In the genomic region with DNA sequence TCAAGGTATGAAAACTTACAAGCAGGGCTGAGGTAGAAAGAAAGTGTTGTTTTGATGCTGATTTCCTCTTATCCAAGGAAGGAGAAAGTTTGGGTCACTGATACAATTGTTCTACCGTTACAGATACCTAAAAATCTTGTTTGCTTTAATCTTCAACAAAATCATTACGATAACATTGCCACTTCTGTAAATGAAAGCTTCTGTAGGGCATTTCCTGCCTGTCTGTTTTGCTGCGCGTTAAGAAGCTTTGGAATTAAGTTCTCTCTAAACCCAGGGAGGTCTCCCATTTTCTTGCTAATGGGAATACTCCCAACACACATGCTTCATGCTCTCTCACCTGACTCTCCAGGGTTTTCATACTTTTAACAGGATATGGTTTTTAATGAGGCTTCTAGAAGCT, we compare ENCODE assay signal across 12 cellular contexts.
A peak's percentile ranks its signal among the peaks of the same experiment; 100 is the strongest.
DNase-seq lines count a peak whose midpoint lies in the region; ATAC-seq and TF ChIP-seq lines count a peak whose summit lies in the region.
"Had no signal": no experiment of that assay in that cellular context is flagged by ENCODE, and none has a peak within 500 bp of the region (broad histone marks: within the 10 kb centered on the region; RNA-seq: fewer than 3 reads in every experiment).

No MANE protein-coding gene starts in this region.

- H2BK15ac ChIP-seq in IMR-90 (ENCODE audit: low read depth, low read length) = 0 out of 3 replicates have a peak overlapping the region, but pooled peaks have one; percentile 25

- H3K18ac ChIP-seq in IMR-90 (ENCODE audit: low read depth, low read length) = peak overlapping the region; percentile 16; the same call in 1 of the 2 replicates

- no peak for DNase-seq in SK-N-SH
- no peak for DNase-seq in IMR-90
- peak; percentile 32 for DNase-seq in dermis blood vessel endothelial cell
- no peak for DNase-seq in prostate gland (ENCODE audit: low spot score)
- no peak for DNase-seq in OCI-M1 (lab: John Stamatoyannopoulos, UW)
- no peak for DNase-seq in NCI-H524 (lab: John Stamatoyannopoulos, UW)
- DNase-seq: NCI-H146; nucleus accumbens; stimulated activated CD4-positive, alpha-beta T cell treated with anti-CD3 and anti-CD28 coated beads, Interleukin-12 subunit alpha, Interleukin-12 subunit beta, amount 100 ng/mL, for 4 hours; trophoblast cell had no signal

- dilution Hi-C loops in IMR-90 (cut with HindIII; ENCODE audit: low sequenced_read_pairs, unreplicated experiment) = no loop called here

- H3K9me1 ChIP-seq in IMR-90 (ENCODE audit: insufficient read depth, low read length) = peaks cover 5% of the 10 kb centered on the region

- 97% methylated on average over 4 of the region's 4 CpGs for WGBS in SK-N-SH (ENCODE audit: low lambda C conversion rate)
- WGBS in IMR-90 (ENCODE audit: extremely low coverage in 2 of 2, insufficient read length in 1 of 2), 2 experiments = no CpG with 5 or more reads among the region's 4 CpGs
- 66% methylated on average over 4 of the region's 4 CpGs for WGBS in prostate gland

- TF ChIP-seq POLR2A in IMR-90 (IDR thresholded peaks at IDR 0.05; ENCODE audit: low read depth, low read length) = no peak
- TF ChIP-seq POLR2A in prostate gland (IDR thresholded peaks at IDR 0.05) = no peak
- no peak for TF ChIP-seq POLR2A in GM18505 (IDR thresholded peaks at IDR 0.05; ENCODE audit: borderline replicate concordance, extremely low read depth, insufficient read depth, insufficient read length)

- H2AK9ac ChIP-seq in IMR-90 (replicated peaks; ENCODE audit: low read depth, low read length, poor library complexity) = no peak overlapping the region

- H3K14ac ChIP-seq in IMR-90 (replicated peaks; ENCODE audit: low read depth, low read length) = 0 out of 2 replicates have a peak overlapping the region, but pooled peaks have one; percentile 15

- H3K4me2 ChIP-seq in SK-N-SH (peak overlapping the region; percentile 30; the same call in 1 of the 2 replicates), IMR-90 (ENCODE audit: low read depth, low read length) (no peak overlapping the region)

- H3K9me3 ChIP-seq in SK-N-SH = no peaks in the 10 kb centered on the region
- no peaks in the 10 kb centered on the region for H3K9me3 ChIP-seq in IMR-90 (ENCODE audit: control insufficient read depth, insufficient read depth, low read length)
- no peaks in the 10 kb centered on the region for H3K9me3 ChIP-seq in prostate gland

- peak overlapping the region; percentile 25; the same call in 1 of the 2 replicates for H2BK120ac ChIP-seq in IMR-90 (ENCODE audit: low read depth, low read length)

- peak overlapping the region; percentile 61 for H2BK20ac ChIP-seq in IMR-90 (ENCODE audit: low read depth, low read length)

- H2AFZ ChIP-seq in SK-N-SH (ENCODE audit: low read depth) = no peak overlapping the region
- H2AFZ ChIP-seq in IMR-90 (replicated peaks; ENCODE audit: low read length, poor library complexity) = no peak overlapping the region

- H4K91ac ChIP-seq in IMR-90 (ENCODE audit: insufficient read depth, low read depth, low read length) = peak overlapping the region; percentile 45; the same call in 1 of the 2 replicates

- no peak for ATAC-seq in SK-N-SH treated with all-trans-retinoic acid at 6 μM for 48 hours
- ATAC-seq in IMR-90 (ENCODE audit: low read depth) = no peak
- no peak for ATAC-seq in GM18505 (IDR thresholded peaks at IDR 0.05; ENCODE audit: unreplicated experiment)

- peak overlapping the region; percentile 6 for H2BK5ac ChIP-seq in IMR-90 (ENCODE audit: low read depth, low read length, poor library complexity, severe bottlenecking)

- no peaks in the 10 kb centered on the region for H3K79me2 ChIP-seq in SK-N-SH (ENCODE audit: insufficient read depth)

- TF ChIP-seq CTCF in SK-N-SH (IDR thresholded peaks at IDR 0.05) (no peak), IMR-90 (conservative IDR thresholded peaks at IDR 0.05; ENCODE audit: low read depth, low read length) (no peak), prostate gland (IDR thresholded peaks at IDR 0.05) (no peak)

- H4K20me1 ChIP-seq in SK-N-SH (ENCODE audit: insufficient read depth) (no peaks in the 10 kb centered on the region), IMR-90 (ENCODE audit: insufficient read depth, low read length) (no peaks in the 10 kb centered on the region)

- peak overlapping the region; percentile 5; the same call in 1 of the 2 replicates for H3K4ac ChIP-seq in IMR-90 (ENCODE audit: low read depth, low read length)

- no peaks in the 10 kb centered on the region for H3K9me2 ChIP-seq in SK-N-SH

- POLR2A ChIA-PET in SK-N-SH (lab: Yijun Ruan, JAX) = no interaction called here
- POLR2A ChIA-PET in IMR-90 (lab: Charles Lee; ENCODE audit: unreplicated experiment) = no interaction called here

- peaks cover 4 to 9% of the 10 kb centered on the region in 2 experiments for H3K79me1 ChIP-seq in IMR-90 (ENCODE audit: low read depth in 1 of 2, low read length in 2 of 2)

- intact Hi-C loops in IMR-90 (cut with micrococcal nuclease) = no loop called here
- intact Hi-C loops in prostate gland (cut with DNase I) = no loop called here

- peak overlapping the region in 1 of 2 experiments; percentile 49; a peak in 2 of 4 replicates for H4K8ac ChIP-seq in IMR-90 (ENCODE audit: low read depth in 2 of 2, low read length in 2 of 2)

- 0 out of 2 replicates have a peak overlapping the region, but pooled peaks have one; percentile 10 for H2AK5ac ChIP-seq in IMR-90 (ENCODE audit: low read depth, low read length)

- peaks cover 3 to 12% of the 10 kb centered on the region in 2 experiments; a peak in 3 of 4 replicates for H3K4me1 ChIP-seq in SK-N-SH (ENCODE audit: control insufficient read depth in 1 of 2, insufficient read depth in 2 of 2, low read depth in 1 of 2, low read length in 1 of 2)
- peaks cover 7% of the 10 kb centered on the region for H3K4me1 ChIP-seq in IMR-90 (ENCODE audit: control insufficient read depth, insufficient read depth, low read length)
- H3K4me1 ChIP-seq in prostate gland (replicated peaks) = no peaks in the 10 kb centered on the region

- H3K23ac ChIP-seq in IMR-90 (ENCODE audit: low read depth, low read length) = no peak overlapping the region

- H3K4me3 ChIP-seq in SK-N-SH (ENCODE audit: low read depth in 2 of 2, low read length in 1 of 2) (no peak overlapping the region), IMR-90 (ENCODE audit: insufficient read depth, low read depth, low read length) (no peak overlapping the region), prostate gland (no peak overlapping the region)

- H4K5ac ChIP-seq in IMR-90 (ENCODE audit: low read depth, low read length) = peak overlapping the region; percentile 5

- in situ Hi-C loops in IMR-90 (cut with MboI; ENCODE audit: low sequenced_read_pairs) = loop anchor here (10.0 kb wide), 1 partner anchor 534 kb away; no protein-coding TSS in a partner anchor

- TF ChIP-seq RAD21 in SK-N-SH (IDR thresholded peaks at IDR 0.05; ENCODE audit: low read length) (no peak), IMR-90 (IDR thresholded peaks at IDR 0.05; ENCODE audit: low read length) (no peak)

- peaks cover 7% of the 10 kb centered on the region for H3F3A ChIP-seq in SK-N-SH (replicated peaks; ENCODE audit: insufficient read depth)

- H3K27ac ChIP-seq in SK-N-SH (ENCODE audit: low read depth in 2 of 2, low read length in 1 of 2) = no peak overlapping the region
- H3K27ac ChIP-seq in IMR-90 (ENCODE audit: insufficient read depth, low read length) = no peak overlapping the region
- H3K27ac ChIP-seq in prostate gland = peak overlapping the region; percentile 12 to 17

- H3K36me3 ChIP-seq in SK-N-SH (replicated peaks in 1 of 2; ENCODE audit: control insufficient read depth in 1 of 2, insufficient read depth in 2 of 2, low read length in 1 of 2) = no peaks in the 10 kb centered on the region
- H3K36me3 ChIP-seq in IMR-90 (ENCODE audit: control insufficient read depth, insufficient read depth, low read length) = no peaks in the 10 kb centered on the region
- no peaks in the 10 kb centered on the region for H3K36me3 ChIP-seq in prostate gland

- no TSS peak for BruUV-seq in IMR-90 (replicated peaks; lab: Mats Ljungman, UMichigan)

- CTCF ChIA-PET in SK-N-SH (lab: Yijun Ruan, JAX) = interaction anchor here (1.3 kb wide), 1 partner anchor 13 kb away, joined by 4 read pairs; no protein-coding TSS in a partner anchor
- CTCF ChIA-PET in IMR-90 (lab: Yijun Ruan, JAX) = no interaction called here

- no peak overlapping the region for H3K56ac ChIP-seq in IMR-90 (ENCODE audit: extremely low read depth, insufficient read depth, low read length)

- H3K27me3 ChIP-seq in SK-N-SH (ENCODE audit: insufficient read depth) = no peaks in the 10 kb centered on the region
- H3K27me3 ChIP-seq in IMR-90 (ENCODE audit: control insufficient read depth, insufficient read depth, low read length) = no peaks in the 10 kb centered on the region
- no peaks in the 10 kb centered on the region for H3K27me3 ChIP-seq in prostate gland (replicated peaks; ENCODE audit: insufficient read depth)

- no peak for TF ChIP-seq EP300 in SK-N-SH (IDR thresholded peaks at IDR 0.05; ENCODE audit: borderline replicate concordance in 1 of 2, low read depth in 1 of 2, low read length in 1 of 2)

- H3K9ac ChIP-seq in SK-N-SH = no peak overlapping the region
- H3K9ac ChIP-seq in IMR-90 (ENCODE audit: low read depth, low read length) = no peak overlapping the region

TF ChIP-seq in SK-N-SH, 30 proteins besides CTCF, POLR2A, EP300 and RAD21 (continues in another document):
- TF ChIP-seq GABPA (IDR thresholded peaks at IDR 0.05; ENCODE audit: low read depth) (no peak), FOSL2 (IDR thresholded peaks at IDR 0.05; ENCODE audit: borderline replicate concordance, low read depth) (no peak), TEAD4 (IDR thresholded peaks at IDR 0.05; ENCODE audit: borderline replicate concordance, insufficient read depth) (no peak), SIN3A (IDR thresholded peaks at IDR 0.05; ENCODE audit: borderline replicate concordance, low read depth, low read length) (no peak), ELF1 (IDR thresholded peaks at IDR 0.05) (no peak)

TF ChIP-seq in SK-N-SH treated with all-trans-retinoic acid at 6 μM for 48 hours, 23 proteins besides CTCF, POLR2A, EP300 and RAD21 (continues in another document):
- TF ChIP-seq ZNF565 (CRISPR knock-in tag; conservative IDR thresholded peaks at IDR 0.05; ENCODE audit: low read depth) = no peak
- TF ChIP-seq BACH2 (CRISPR knock-in tag; IDR thresholded peaks at IDR 0.05; ENCODE audit: borderline replicate concordance) = no peak
- TF ChIP-seq GLIS3 (CRISPR knock-in tag; IDR thresholded peaks at IDR 0.05) = no peak
- no peak for TF ChIP-seq SNAI2 (CRISPR knock-in tag; IDR thresholded peaks at IDR 0.05)
- no peak for TF ChIP-seq RARB (CRISPR knock-in tag; IDR thresholded peaks at IDR 0.05)

TF ChIP-seq in IMR-90, 13 proteins besides CTCF, POLR2A, EP300 and RAD21 (continues in another document):
- TF ChIP-seq MAFK (IDR thresholded peaks at IDR 0.05; ENCODE audit: low read depth, low read length) (no peak), FOS (IDR thresholded peaks at IDR 0.05; ENCODE audit: low read depth, low read length) (no peak), RCOR1 (IDR thresholded peaks at IDR 0.05; ENCODE audit: insufficient replicate concordance, low read length) (no peak), CHD1 (IDR thresholded peaks at IDR 0.05; ENCODE audit: low read depth, low read length) (no peak), SMC3 (IDR thresholded peaks at IDR 0.05; ENCODE audit: low read depth, low read length) (no peak), MAZ (IDR thresholded peaks at IDR 0.05; ENCODE audit: borderline replicate concordance, low read depth, low read length) (no peak), NFE2L2 (IDR thresholded peaks at IDR 0.05; ENCODE audit: low read depth, low read length) (no peak)

Comparison
In these comparisons a context has a peak if more than half of its experiments do, and no peak if none do; other contexts are left out.
1. H3K27ac ChIP-seq: peak in prostate gland (2 of 2); none in SK-N-SH (0 of 2) and IMR-90 (single experiment).